8 cellular contexts compared by ENCODE assay signal in genomic region chr3:156535162-156535627, GRCh38. TPM values are rescaled to one million over a fixed set of nuclear protein-coding genes. Genes with fewer than 3 reads are reported as not detected.
DNase-seq lines count a peak whose midpoint lies in the region; ATAC-seq and TF ChIP-seq lines count a peak whose summit lies in the region.

No MANE protein-coding gene starts in this region.

- 17 to 37% methylated on average over 1 to 3 of the region's 4 CpGs for WGBS in mesodermal cell (ENCODE audit: insufficient coverage in 2 of 2), 2 experiments

- CTCF ChIA-PET in RWPE1 (lab: Yijun Ruan, JAX): interaction anchor here (0.5 to 1.3 kb wide), 4 partner anchors 138 to 666 kb away, joined by 3 to 7 read pairs (median 3); no protein-coding TSS in a partner anchor

- TF ChIP-seq CTCF in natural killer cell (IDR thresholded peaks at IDR 0.05): no peak
- TF ChIP-seq CTCF in RWPE1 (conservative IDR thresholded peaks at IDR 0.05; ENCODE audit: low read depth): no peak
- peak in 3 of 4 experiments; percentile 12 to 47 (median 35) for TF ChIP-seq CTCF in uterus (IDR thresholded peaks at IDR 0.05)

- intact Hi-C loops in natural killer cell (cut with micrococcal nuclease) (no loop called here), uterus (cut with DNase I; ENCODE audit: low total_unique reads) (no loop called here)

- no peak overlapping the region for H3K4me3 Mint-ChIP-seq in natural killer cell treated with Interleukin-12 subunit alpha and Interleukin-12 subunit beta and Interleukin-15 and Interleukin-18, amount 100 ng/mL, for 72 hours
- H3K4me3 Mint-ChIP-seq in natural killer cell: no peak overlapping the region

- H3K27ac ChIP-seq in RWPE1: peak overlapping the region; percentile 56; the same call in 1 of the 2 replicates
- peak overlapping the region; percentile 91 for H3K27ac ChIP-seq in mesodermal cell (ENCODE audit: low read depth, low read length, severe bottlenecking)
- peak overlapping the region; percentile 63 to 85 for H3K27ac ChIP-seq in uterus

- no peaks in the 10 kb centered on the region for H3K9me3 ChIP-seq in mesodermal cell (ENCODE audit: control insufficient read depth, low read length)
- no peaks in the 10 kb centered on the region for H3K9me3 ChIP-seq in uterus

- H3K27me3 Mint-ChIP-seq in natural killer cell treated with Interleukin-12 subunit alpha and Interleukin-12 subunit beta and Interleukin-15 and Interleukin-18, amount 100 ng/mL, for 72 hours: no peaks in the 10 kb centered on the region
- H3K27me3 Mint-ChIP-seq in natural killer cell (ENCODE audit: low read depth in 2 of 2): no peaks in the 10 kb centered on the region

- ATAC-seq in natural killer cell treated with Interleukin-12 subunit alpha and Interleukin-12 subunit beta and Interleukin-15 and Interleukin-18, amount 100 ng/mL, for 72 hours: peak; percentile 52 to 60
- ATAC-seq in natural killer cell: no peak
- ATAC-seq in HG02759 (IDR thresholded peaks at IDR 0.05; ENCODE audit: unreplicated experiment): no peak

- no peak for TF ChIP-seq POLR2A in uterus (IDR thresholded peaks at IDR 0.05)

- POLR2A ChIA-PET in RWPE1 (lab: Yijun Ruan, JAX; ENCODE audit: low non-redundant PET): interaction anchor here (0.7 kb wide), 1 partner anchor 483 kb away, joined by 3 read pairs; no protein-coding TSS in a partner anchor

- DNase-seq in natural killer cell treated with Interleukin-12 subunit alpha and Interleukin-12 subunit beta and Interleukin-15 and Interleukin-18, amount 100 ng/mL, for 72 hours (ENCODE audit: low spot score): no peak
- no peak for DNase-seq in natural killer cell
- DNase-seq in RWPE1 (ENCODE audit: low spot score): peak; percentile 73
- DNase-seq in dermis microvascular lymphatic vessel endothelial cell (ENCODE audit: low read depth in 2 of 2): peak; percentile 70 to 97
- DNase-seq in uterus: peak; percentile 68 to 81
- DNase-seq in cortex of kidney (lab: John Stamatoyannopoulos, UW): no peak

- H3K9me3 Mint-ChIP-seq in natural killer cell treated with Interleukin-12 subunit alpha and Interleukin-12 subunit beta and Interleukin-15 and Interleukin-18, amount 100 ng/mL, for 72 hours: no peaks in the 10 kb centered on the region
- H3K9me3 Mint-ChIP-seq in natural killer cell: no peaks in the 10 kb centered on the region

- no peaks in the 10 kb centered on the region for H3K36me3 Mint-ChIP-seq in natural killer cell treated with Interleukin-12 subunit alpha and Interleukin-12 subunit beta and Interleukin-15 and Interleukin-18, amount 100 ng/mL, for 72 hours
- peaks cover 6% of the 10 kb centered on the region for H3K36me3 Mint-ChIP-seq in natural killer cell

- H3K36me3 ChIP-seq in mesodermal cell (ENCODE audit: control insufficient read depth, insufficient read depth, low read length): peaks cover 22% of the 10 kb centered on the region
- H3K36me3 ChIP-seq in uterus: no peaks in the 10 kb centered on the region

- no peaks in the 10 kb centered on the region for H3K27me3 ChIP-seq in uterus

- no peak overlapping the region for H3K4me3 ChIP-seq in mesodermal cell (ENCODE audit: extremely low read depth, insufficient read depth, low read length, poor library complexity, severe bottlenecking)
- no peak overlapping the region for H3K4me3 ChIP-seq in uterus

- H3K4me1 ChIP-seq in mesodermal cell (ENCODE audit: control insufficient read depth, insufficient read depth, low read length, poor library complexity, severe bottlenecking) (peaks cover 22% of the 10 kb centered on the region), uterus (peaks cover 0 to 6% of the 10 kb centered on the region in 2 donors)

- peaks cover 14 to 15% of the 10 kb centered on the region in 2 donors for H3K4me1 Mint-ChIP-seq in natural killer cell treated with Interleukin-12 subunit alpha and Interleukin-12 subunit beta and Interleukin-15 and Interleukin-18, amount 100 ng/mL, for 72 hours (ENCODE audit: low read depth in 2 of 2)
- H3K4me1 Mint-ChIP-seq in natural killer cell: peaks cover 0 to 10% of the 10 kb centered on the region in 2 donors

- peak overlapping the region in 1 of 2 donors; percentile 47 for H3K27ac Mint-ChIP-seq in natural killer cell treated with Interleukin-12 subunit alpha and Interleukin-12 subunit beta and Interleukin-15 and Interleukin-18, amount 100 ng/mL, for 72 hours
- no peak overlapping the region for H3K27ac Mint-ChIP-seq in natural killer cell

RNA-seq across cellular contexts. Expression of gene SSR3, which starts 19.7 kb away (rescaled TPM):
- 100 to 1,000 TPM; 119 to 183 TPM for total RNA-seq in natural killer cell treated with Interleukin-12 subunit alpha and Interleukin-12 subunit beta and Interleukin-15 and Interleukin-18, amount 100 ng/mL, for 72 hours
- 10 to 100 TPM; 60.7 to 75.1 (median 63.0) TPM for total RNA-seq in natural killer cell
- total RNA-seq in dermis microvascular lymphatic vessel endothelial cell: 157 and 161 TPM in 2 replicates
- 327 TPM for polyA plus RNA-seq in mesodermal cell (2013, experiment 1 of 2)
- 317 TPM for polyA plus RNA-seq in mesodermal cell (2013, experiment 2 of 2)
- total RNA-seq in uterus: 100 to 1,000 TPM in 3 of 4 donors, 10 to 100 TPM in 1; 96.8 to 172 (median 128) TPM

Comparison
In these comparisons a context has a peak if more than half of its experiments do, and no peak if none do; other contexts are left out.
1. ATAC-seq: peak in natural killer cell treated with Interleukin-12 subunit alpha and Interleukin-12 subunit beta and Interleukin-15 and Interleukin-18, amount 100 ng/mL, for 72 hours (2 of 2); none in natural killer cell (0 of 3) and HG02759 (single experiment).
2. DNase-seq: peak in RWPE1 (single experiment), dermis microvascular lymphatic vessel endothelial cell (2 of 2) and uterus (2 of 2); none in natural killer cell treated with Interleukin-12 subunit alpha and Interleukin-12 subunit beta and Interleukin-15 and Interleukin-18, amount 100 ng/mL, for 72 hours (single experiment), natural killer cell (single experiment) and cortex of kidney (single experiment).
3. CTCF ChIP-seq: peak in uterus (3 of 4); none in natural killer cell (single experiment) and RWPE1 (single experiment).
4. Peak in every context shown above with its lines, with median percentiles within 50 percentile points of each other: H3K27ac ChIP-seq.